16 cellular contexts compared by ENCODE assay signal in genomic region chr20:51460163-51460562, GRCh38.
DNase-seq lines count a peak whose midpoint lies in the region; ATAC-seq and TF ChIP-seq lines count a peak whose summit lies in the region.
"Had no signal": no experiment of that assay in that cellular context is flagged by ENCODE, and none has a peak within 500 bp of the region (broad histone marks: within the 10 kb centered on the region; RNA-seq: fewer than 3 reads in every experiment).

No MANE protein-coding gene starts in this region.

- H3K27ac ChIP-seq in OCI-LY7 (ENCODE audit: low read depth, low read length, poor library complexity, severe bottlenecking) (peak overlapping the region; percentile 98), A673 (ENCODE audit: low read depth, low read length, poor library complexity, severe bottlenecking) (no peak overlapping the region)
- H3K27ac ChIP-seq: C4-2B had no signal

- H3K9me3 ChIP-seq in OCI-LY7 (ENCODE audit: low read length) (peaks cover under 1% of the 10 kb centered on the region; the same call in 1 of the 2 replicates), A673 (ENCODE audit: low read depth, low read length, poor library complexity, severe bottlenecking) (no peaks in the 10 kb centered on the region)
- H3K9me3 ChIP-seq: Caco-2 had no signal

- TF ChIP-seq CTCF in OCI-LY7 (conservative IDR thresholded peaks at IDR 0.05; ENCODE audit: low read length): no peak
- TF ChIP-seq CTCF in A673 (conservative IDR thresholded peaks at IDR 0.05; ENCODE audit: low read depth, low read length): no peak

- no peak for DNase-seq in activated T-cell treated with anti-CD3 and anti-CD28 coated beads, Interleukin-2, amount 50 U/mL, for 24 hours
- DNase-seq in activated T-cell treated with anti-CD3 and anti-CD28 coated beads for 4 hours: no peak
- no peak for DNase-seq in OCI-LY7 (ENCODE audit: low spot score)
- no peak for DNase-seq in immature natural killer cell
- no peak for DNase-seq in GDM1 (lab: John Stamatoyannopoulos, UW)
- no peak for DNase-seq in Right ventricle myocardium inferior (ENCODE audit: missing footprints)
- no peak for DNase-seq in A673 (ENCODE audit: low spot score)
- DNase-seq: DMS153, HFFc6, IMR-90, NCI-H187 treated with DMSO at 0.1 percent for 48 hours, NCI-H345, NCI-H526 treated with DMSO at 0.1 percent for 48 hours had no signal

- H3K79me2 ChIP-seq in OCI-LY7 (ENCODE audit: insufficient read depth, low read depth, low read length): no peaks in the 10 kb centered on the region; the same call in 1 of the 2 replicates

- no peak overlapping the region for H3K4me3 Mint-ChIP-seq in activated T-cell treated with anti-CD3 and anti-CD28 coated beads, Interleukin-2, amount 50 U/mL, for 24 hours
- no peak overlapping the region for H3K4me3 Mint-ChIP-seq in immature natural killer cell
- H3K4me3 Mint-ChIP-seq: HFFc6 had no signal

- no peaks in the 10 kb centered on the region for H4K20me1 ChIP-seq in OCI-LY7 (ENCODE audit: insufficient read depth, low read length)

- no peak overlapping the region for H3K4me3 ChIP-seq in OCI-LY7 (ENCODE audit: low read depth, low read length, poor library complexity, severe bottlenecking)
- no peak overlapping the region for H3K4me3 ChIP-seq in A673 (ENCODE audit: low read depth, low read length, poor library complexity, severe bottlenecking)

- H2AFZ ChIP-seq in OCI-LY7 (ENCODE audit: low read length): no peak overlapping the region; the same call in 1 of the 2 replicates

- CTCF ChIA-PET in OCI-LY7 (lab: Charles Lee; ENCODE audit: unreplicated experiment) (no interaction called here), A673 (lab: Charles Lee) (interaction anchor here (0.6 kb wide), 1 partner anchor 25 kb away, joined by 3 read pairs; no protein-coding TSS in a partner anchor)

- peak overlapping the region; percentile 53 for H3K4me2 ChIP-seq in OCI-LY7 (ENCODE audit: low read length)

- H3K4me1 ChIP-seq in OCI-LY7 (ENCODE audit: insufficient read depth, low read length, poor library complexity, severe bottlenecking): peaks cover 80% of the 10 kb centered on the region
- peaks cover 12% of the 10 kb centered on the region for H3K4me1 ChIP-seq in A673 (ENCODE audit: insufficient read depth, low read length, poor library complexity, severe bottlenecking)
- H3K4me1 ChIP-seq: Caco-2 had no signal

- H3K36me3 ChIP-seq in OCI-LY7 (ENCODE audit: insufficient read depth, low read length): peaks cover 88% of the 10 kb centered on the region
- no peaks in the 10 kb centered on the region for H3K36me3 ChIP-seq in A673 (ENCODE audit: insufficient read depth, low read length, poor library complexity, severe bottlenecking)

- H3K9me2 ChIP-seq in OCI-LY7 (ENCODE audit: insufficient read depth, low read length): no peaks in the 10 kb centered on the region

- no peak for ATAC-seq in HG03175 (IDR thresholded peaks at IDR 0.05; ENCODE audit: unreplicated experiment)
- ATAC-seq in Right ventricle myocardium inferior: no peak

- H3K9me3 Mint-ChIP-seq in activated T-cell treated with anti-CD3 and anti-CD28 coated beads, Interleukin-2, amount 50 U/mL, for 24 hours: peaks cover 2% of the 10 kb centered on the region
- H3K9me3 Mint-ChIP-seq in immature natural killer cell: no peaks in the 10 kb centered on the region
- H3K9me3 Mint-ChIP-seq: HFFc6 had no signal

- peaks cover 92% of the 10 kb centered on the region for H3K36me3 Mint-ChIP-seq in activated T-cell treated with anti-CD3 and anti-CD28 coated beads, Interleukin-2, amount 50 U/mL, for 24 hours (ENCODE audit: low read depth)
- H3K36me3 Mint-ChIP-seq in immature natural killer cell: peaks cover 7 to 29% (median 14%) of the 10 kb centered on the region in 3 donors

- POLR2A ChIA-PET in OCI-LY7 (lab: Charles Lee) (interaction anchor here (0.9 to 2.0 kb wide), 5 partner anchors 56 to 135 kb away, joined by 3 to 9 read pairs (median 4); no protein-coding TSS in a partner anchor), A673 (lab: Charles Lee; ENCODE audit: low non-redundant PET) (no interaction called here)

- intact Hi-C loops in OCI-LY7 (cut with micrococcal nuclease; ENCODE audit: unreplicated experiment): loop anchor here (2.0 to 10.0 kb wide), 5 partner anchors 39 to 655 kb away; partner anchors contain the start of gene NFATC2
- intact Hi-C loops in Right ventricle myocardium inferior (cut with DNase I): no loop called here
- intact Hi-C loops in A673 (cut with micrococcal nuclease; ENCODE audit: unreplicated experiment): no loop called here

- peak overlapping the region; percentile 24 for H3K27ac Mint-ChIP-seq in activated T-cell treated with anti-CD3 and anti-CD28 coated beads, Interleukin-2, amount 50 U/mL, for 24 hours
- peak overlapping the region; percentile 26 to 90 (median 58) for H3K27ac Mint-ChIP-seq in immature natural killer cell
- H3K27ac Mint-ChIP-seq: HFFc6 had no signal

- no TSS peak for BruUV-seq in OCI-LY7 (replicated peaks; lab: Mats Ljungman, UMichigan)
- no TSS peak for BruUV-seq in A673 (replicated peaks; lab: Mats Ljungman, UMichigan)

- no peaks in the 10 kb centered on the region for H3K27me3 Mint-ChIP-seq in activated T-cell treated with anti-CD3 and anti-CD28 coated beads, Interleukin-2, amount 50 U/mL, for 24 hours
- H3K27me3 Mint-ChIP-seq in immature natural killer cell (ENCODE audit: low read depth in 3 of 3): peaks cover 0 to 18% (median 2%) of the 10 kb centered on the region in 3 donors

- H3K27me3 ChIP-seq in A673 (replicated peaks; ENCODE audit: insufficient read depth, low read depth, low read length, poor library complexity): no peaks in the 10 kb centered on the region

- H3K4me1 Mint-ChIP-seq in activated T-cell treated with anti-CD3 and anti-CD28 coated beads, Interleukin-2, amount 50 U/mL, for 24 hours (ENCODE audit: low read depth): peaks cover 45% of the 10 kb centered on the region
- H3K4me1 Mint-ChIP-seq in immature natural killer cell: peaks cover 52 to 55% of the 10 kb centered on the region in 2 donors
